Comparison of ENCODE assay signal across 2 cellular contexts in the genomic region with DNA sequence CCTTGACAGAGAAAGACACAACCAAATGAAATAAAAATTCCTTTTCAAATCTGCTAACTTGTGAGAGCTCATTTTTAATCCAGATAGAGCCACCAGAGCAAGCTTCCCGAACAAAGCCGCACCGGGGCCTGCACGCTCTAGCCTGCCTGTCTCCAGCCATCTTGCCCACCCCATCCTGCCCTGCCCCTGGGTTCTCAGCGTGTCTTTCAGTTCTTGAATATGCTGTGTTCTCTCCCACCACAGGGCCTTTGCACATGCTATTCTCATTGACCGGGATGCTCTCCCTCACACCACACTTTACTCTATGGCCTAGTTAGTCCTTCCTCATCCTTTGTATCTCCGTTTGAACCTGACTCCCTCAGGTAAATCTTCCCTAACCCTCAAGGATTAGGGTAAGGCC.
A peak's percentile ranks its signal among the peaks of the same experiment; 100 is the strongest.
TF ChIP-seq lines count a peak whose summit lies in the region.

No MANE protein-coding gene starts in this region.

TF ChIP-seq in WTC11, 78 proteins besides CTCF, POLR2A, EP300 and RAD21:
- TF ChIP-seq GTF2I (CRISPR knock-in tag; conservative IDR thresholded peaks at IDR 0.05) (0 out of 2 replicates have a peak, but pooled peaks have one; percentile 11), NR3C1 (CRISPR knock-in tag; conservative IDR thresholded peaks at IDR 0.05; ENCODE audit: low read depth) (no peak)

TF ChIP-seq in H1, 55 proteins besides CTCF, POLR2A, EP300 and RAD21:
- no peak for TF ChIP-seq YY1 (IDR thresholded peaks at IDR 0.05; ENCODE audit: low read depth, low read length)
- no peak for TF ChIP-seq RXRA (IDR thresholded peaks at IDR 0.05; ENCODE audit: insufficient read depth, low read depth, low read length)
- no peak for TF ChIP-seq TAF7 (optimal IDR thresholded peaks at IDR 0.05; ENCODE audit: borderline replicate concordance, low read depth, low read length)
- peak; percentile 39; the same call in 1 of the 2 replicates for TF ChIP-seq KDM1A (IDR thresholded peaks at IDR 0.05; ENCODE audit: borderline replicate concordance, low read length)
